In genomic region chr17:80797741-80798594, GRCh38 we compare ENCODE assay signal across 18 cellular contexts.
DNase-seq lines count a peak whose midpoint lies in the region; ATAC-seq, FAIRE-seq and TF ChIP-seq lines count a peak whose summit lies in the region.
"Had no signal": no experiment of that assay in that cellular context is flagged by ENCODE, and none has a peak within 500 bp of the region (broad histone marks: within the 10 kb centered on the region; RNA-seq: fewer than 3 reads in every experiment).

No MANE protein-coding gene starts in this region.

- H3K14ac ChIP-seq in neuronal stem cell (ENCODE audit: low read length): peak overlapping the region; percentile 47

- H2AK5ac ChIP-seq in neuronal stem cell (ENCODE audit: low read depth, low read length): no peak overlapping the region

- no peak overlapping the region for H2BK5ac ChIP-seq in neuronal stem cell (ENCODE audit: low read length)

- H3K9me3 ChIP-seq in DND-41 (ENCODE audit: insufficient read depth, low read length, severe bottlenecking) (no peaks in the 10 kb centered on the region), neuronal stem cell (replicated peaks in 1 of 2; ENCODE audit: control insufficient read depth in 2 of 2, insufficient read depth in 1 of 2, low read depth in 1 of 2, low read length in 2 of 2) (peaks cover 1 to 4% of the 10 kb centered on the region in 2 donors), esophagus muscularis mucosa (no peaks in the 10 kb centered on the region)
- H3K9me3 ChIP-seq: Caco-2, MG63, Peyer's patch had no signal

- FAIRE-seq in bronchial epithelial cell (lab: Jason Lieb, UNC): peak; percentile 83

- no CpG with 5 or more reads among the region's 18 CpGs for WGBS in neuronal stem cell (ENCODE audit: extremely low coverage in 2 of 2, insufficient read length in 2 of 2, insufficient replicate concordance in 1 of 2), 2 donors
- WGBS in esophagus muscularis mucosa: 94% methylated on average over 17 of the region's 18 CpGs

- TF ChIP-seq POLR2A in esophagus muscularis mucosa (IDR thresholded peaks at IDR 0.05; ENCODE audit: low read depth): no peak

- H3K4me1 ChIP-seq in DND-41 (ENCODE audit: insufficient read depth, low read length) (no peaks in the 10 kb centered on the region), neuronal stem cell (ENCODE audit: control insufficient read depth in 2 of 2, insufficient read depth in 1 of 2, low read depth in 1 of 2, low read length in 2 of 2) (peaks cover 3% of the 10 kb centered on the region in 2 donors), esophagus muscularis mucosa (peaks cover 5 to 37% (median 30%) of the 10 kb centered on the region in 4 donors)
- H3K4me1 ChIP-seq: Caco-2 had no signal

- peak; percentile 3 for DNase-seq in activated T-cell treated with anti-CD3 and anti-CD28 coated beads, Interleukin-2, amount 50 U/mL, for 1 hour
- no peak for DNase-seq in activated T-cell treated with anti-CD3 and anti-CD28 coated beads for 4 hours
- DNase-seq in DND-41: no peak
- no peak for DNase-seq in bronchial epithelial cell (ENCODE audit: low read depth)
- no peak for DNase-seq in neuronal stem cell (ENCODE audit: low spot score)
- no peak for DNase-seq in cerebellar nuclear complex (lab: John Stamatoyannopoulos, UW)
- no peak for DNase-seq in esophagus muscularis mucosa (ENCODE audit: extremely low spot score)
- DNase-seq: CD4-positive, CD25-positive, alpha-beta regulatory T cell; DMS53; Karpas-422; MG63; NCI-H1092; NCI-H146; NCI-H2081; NCI-H524; Peyer's patch; Right ventricle myocardium superior had no signal

- H3K36me3 ChIP-seq in DND-41 (ENCODE audit: insufficient read depth, low read length): peaks cover 40% of the 10 kb centered on the region
- peaks cover 1% of the 10 kb centered on the region for H3K36me3 ChIP-seq in bronchial epithelial cell (ENCODE audit: control insufficient read depth, insufficient read depth, low read length)
- peaks cover 2 to 20% of the 10 kb centered on the region in 2 donors for H3K36me3 ChIP-seq in neuronal stem cell (replicated peaks in 1 of 2; ENCODE audit: control insufficient read depth in 2 of 2, insufficient read depth in 2 of 2, low read length in 2 of 2)
- H3K36me3 ChIP-seq in esophagus muscularis mucosa: peaks cover 0 to 6% (median 4%) of the 10 kb centered on the region in 4 donors
- H3K36me3 ChIP-seq: Peyer's patch had no signal

- peaks cover 5% of the 10 kb centered on the region; the same call in 1 of the 2 replicates for H3K79me2 ChIP-seq in DND-41 (ENCODE audit: insufficient read depth, low read length)

- peak overlapping the region; percentile 24 for H3K18ac ChIP-seq in neuronal stem cell (ENCODE audit: low read length)

- H3K79me1 ChIP-seq in neuronal stem cell (ENCODE audit: low read depth, low read length): no peaks in the 10 kb centered on the region

- H2AFZ ChIP-seq in DND-41 (ENCODE audit: low read depth, low read length) (no peak overlapping the region), neuronal stem cell (ENCODE audit: low read length) (no peak overlapping the region)

- peak overlapping the region; percentile 49 for H4K8ac ChIP-seq in neuronal stem cell (ENCODE audit: low read depth, low read length)

- H3K4me2 ChIP-seq in DND-41 (ENCODE audit: insufficient read depth, low read length): no peak overlapping the region
- H3K4me2 ChIP-seq in neuronal stem cell (ENCODE audit: insufficient read depth, low read length, poor library complexity, severe bottlenecking): no peak overlapping the region

- H3K4ac ChIP-seq in neuronal stem cell (ENCODE audit: low read length): no peak overlapping the region

- intact Hi-C loops in esophagus muscularis mucosa (cut with DNase I): no loop called here

- no peak for ATAC-seq in DND-41 (ENCODE audit: insufficient read depth, low read depth)

- peak overlapping the region; percentile 34 for H2BK15ac ChIP-seq in neuronal stem cell (ENCODE audit: low read length)

- no peaks in the 10 kb centered on the region for H4K20me1 ChIP-seq in DND-41 (ENCODE audit: insufficient read depth, low read length)

- H3K27me3 ChIP-seq in DND-41 (ENCODE audit: insufficient read depth, low read length, poor library complexity) (no peaks in the 10 kb centered on the region), bronchial epithelial cell (ENCODE audit: control insufficient read depth, insufficient read depth, low read length) (no peaks in the 10 kb centered on the region), neuronal stem cell (ENCODE audit: control insufficient read depth in 3 of 3, insufficient read depth in 3 of 3, low read depth in 1 of 3, low read length in 3 of 3) (no peaks in the 10 kb centered on the region), esophagus muscularis mucosa (no peaks in the 10 kb centered on the region)
- H3K27me3 ChIP-seq: MG63, Peyer's patch had no signal

- H3K23ac ChIP-seq in neuronal stem cell (ENCODE audit: low read depth, low read length, poor library complexity): no peak overlapping the region

- no peak overlapping the region for H3K4me3 ChIP-seq in DND-41 (ENCODE audit: low read depth in 1 of 2, low read length in 2 of 2)
- no peak overlapping the region for H3K4me3 ChIP-seq in bronchial epithelial cell (ENCODE audit: low read depth, low read length)
- H3K4me3 ChIP-seq in neuronal stem cell (ENCODE audit: low read length in 2 of 2): no peak overlapping the region
- no peak overlapping the region for H3K4me3 ChIP-seq in esophagus muscularis mucosa
- H3K4me3 ChIP-seq: MG63, Peyer's patch had no signal

- no peak for TF ChIP-seq EP300 in esophagus muscularis mucosa (IDR thresholded peaks at IDR 0.05)

- TF ChIP-seq CTCF in DND-41 (IDR thresholded peaks at IDR 0.05; ENCODE audit: borderline replicate concordance, extremely low read depth, low read length, poor library complexity, severe bottlenecking) (no peak), bronchial epithelial cell (IDR thresholded peaks at IDR 0.05; ENCODE audit: insufficient read depth, low read length, severe bottlenecking) (no peak), esophagus muscularis mucosa (IDR thresholded peaks at IDR 0.05) (no peak)

- H3K9ac ChIP-seq in DND-41 (ENCODE audit: low read depth, low read length): no peak overlapping the region
- H3K9ac ChIP-seq in neuronal stem cell (ENCODE audit: low read depth, low read length, poor library complexity): peak overlapping the region; percentile 63

- H4K91ac ChIP-seq in neuronal stem cell (ENCODE audit: low read depth, low read length, poor library complexity): no peak overlapping the region

- no peak overlapping the region for H2BK120ac ChIP-seq in neuronal stem cell (ENCODE audit: low read depth, low read length)

- H2BK12ac ChIP-seq in neuronal stem cell (ENCODE audit: low read length): no peak overlapping the region

- H3K27ac ChIP-seq in DND-41 (ENCODE audit: low read length) (peak overlapping the region; percentile 41; the same call in 1 of the 2 replicates), neuronal stem cell (replicated peaks; ENCODE audit: low read length) (no peak overlapping the region), esophagus muscularis mucosa (replicated peaks in 1 of 4) (no peak overlapping the region)
- H3K27ac ChIP-seq: Peyer's patch had no signal
